In genomic region chr17:27455569-27455913, GRCh38 we compare ENCODE assay signal across 9 cellular contexts. TPM values are rescaled to one million over a fixed set of nuclear protein-coding genes. Genes with fewer than 3 reads are reported as not detected.
DNase-seq lines count a peak whose midpoint lies in the region; ATAC-seq and FAIRE-seq lines count a peak whose summit lies in the region.
"Had no signal": no experiment of that assay in that cellular context is flagged by ENCODE, and none has a peak within 500 bp of the region (broad histone marks: within the 10 kb centered on the region; RNA-seq: fewer than 3 reads in every experiment).

No MANE protein-coding gene starts in this region.

- H3K27me3 ChIP-seq in iPS-20b (ENCODE audit: insufficient read depth, low read length) (peaks cover 29% of the 10 kb centered on the region), stomach smooth muscle (ENCODE audit: control insufficient read depth in 1 of 2, insufficient read depth in 2 of 2, low read length in 2 of 2) (no peaks in the 10 kb centered on the region), small intestine (ENCODE audit: control insufficient read depth in 2 of 2, insufficient read depth in 2 of 2, low read length in 2 of 2) (no peaks in the 10 kb centered on the region)

- H3K27ac ChIP-seq in iPS-20b (ENCODE audit: low read length) (no peak overlapping the region), stomach smooth muscle (ENCODE audit: low read length) (peak overlapping the region; percentile 67), small intestine (ENCODE audit: low read depth in 1 of 2, low read length in 1 of 2) (no peak overlapping the region)

- ATAC-seq in activated naive CD4-positive, alpha-beta T cell treated with anti-CD3 and anti-CD28 coated beads, Interleukin-2, amount 50 U/mL, for 72 hours: no peak
- no peak for ATAC-seq in GM21515 (IDR thresholded peaks at IDR 0.05; ENCODE audit: unreplicated experiment)
- ATAC-seq in HG02571 (IDR thresholded peaks at IDR 0.05; ENCODE audit: unreplicated experiment): no peak

- peak; percentile 21 for DNase-seq in NCI-H146 treated with DMSO at 0.1 percent for 48 hours (lab: John Stamatoyannopoulos, UW; ENCODE audit: unreplicated experiment)
- no peak for DNase-seq in NCI-H146 (lab: John Stamatoyannopoulos, UW)
- DNase-seq in activated naive CD4-positive, alpha-beta T cell treated with anti-CD3 and anti-CD28 coated beads, Interleukin-2, amount 50 U/mL, for 72 hours (ENCODE audit: low spot score in 2 of 2): no peak
- DNase-seq in small intestine: no peak

- FAIRE-seq in small intestine (lab: Jason Lieb, UNC): no peak
- FAIRE-seq: A204.1 had no signal

- peaks cover 29% of the 10 kb centered on the region for H3K4me1 ChIP-seq in iPS-20b (ENCODE audit: insufficient read depth, low read length)
- peaks cover 17% of the 10 kb centered on the region for H3K4me1 ChIP-seq in stomach smooth muscle (ENCODE audit: control insufficient read depth, insufficient read depth, low read length)
- H3K4me1 ChIP-seq in small intestine (ENCODE audit: control insufficient read depth in 2 of 2, insufficient read depth in 1 of 2, low read depth in 1 of 2, low read length in 1 of 2): no peaks in the 10 kb centered on the region

- H3K27ac Mint-ChIP-seq in activated naive CD4-positive, alpha-beta T cell treated with anti-CD3 and anti-CD28 coated beads, Interleukin-2, amount 50 U/mL, for 72 hours: peak overlapping the region; percentile 12 to 50

- no peaks in the 10 kb centered on the region for H3K9me3 ChIP-seq in iPS-20b (ENCODE audit: insufficient read depth, low read depth, low read length)
- no peaks in the 10 kb centered on the region for H3K9me3 ChIP-seq in stomach smooth muscle (ENCODE audit: control insufficient read depth in 2 of 2, low read length in 2 of 2)
- H3K9me3 ChIP-seq in small intestine (ENCODE audit: control insufficient read depth, low read depth): no peaks in the 10 kb centered on the region

- peak overlapping the region; percentile 58 for H3K9ac ChIP-seq in iPS-20b (ENCODE audit: low read depth, low read length)
- H3K9ac ChIP-seq in stomach smooth muscle (ENCODE audit: low read length in 2 of 2): peak overlapping the region; percentile 13 to 42

- 11 to 20% (median 18%) methylated on average over 10 of the region's 10 CpGs for WGBS in small intestine, 3 donors

- no peaks in the 10 kb centered on the region for H3K36me3 ChIP-seq in iPS-20b (ENCODE audit: insufficient read depth, low read depth, low read length)
- no peaks in the 10 kb centered on the region for H3K36me3 ChIP-seq in stomach smooth muscle (ENCODE audit: control insufficient read depth in 2 of 2, insufficient read depth in 2 of 2, low read length in 2 of 2)
- H3K36me3 ChIP-seq in small intestine (ENCODE audit: control insufficient read depth in 2 of 2, insufficient read depth in 2 of 2, low read length in 2 of 2): no peaks in the 10 kb centered on the region

- peaks cover 16 to 32% of the 10 kb centered on the region in 2 donors for H3K36me3 Mint-ChIP-seq in activated naive CD4-positive, alpha-beta T cell treated with anti-CD3 and anti-CD28 coated beads, Interleukin-2, amount 50 U/mL, for 72 hours

- H3K4me3 ChIP-seq in iPS-20b (ENCODE audit: low read length) (peak overlapping the region; percentile 79), stomach smooth muscle (ENCODE audit: low read length in 2 of 2) (peak overlapping the region; percentile 63 to 79), small intestine (ENCODE audit: low read depth in 1 of 2, low read length in 2 of 2) (no peak overlapping the region)

- no peaks in the 10 kb centered on the region for H3K9me3 Mint-ChIP-seq in activated naive CD4-positive, alpha-beta T cell treated with anti-CD3 and anti-CD28 coated beads, Interleukin-2, amount 50 U/mL, for 72 hours

RNA-seq across cellular contexts. Expression of gene KSR1, which starts 0.7 kb away (rescaled TPM):
- 100 to 1,000 TPM; 132 to 194 TPM for total RNA-seq in activated naive CD4-positive, alpha-beta T cell treated with anti-CD3 and anti-CD28 coated beads, Interleukin-2, amount 50 U/mL, for 72 hours
- 10 to 100 TPM in 2 of 3 donors, 1 to 10 TPM in 1; 8.6 to 13.0 (median 12.8) TPM for polyA plus RNA-seq in small intestine

Comparison
In these comparisons a context has a peak if more than half of its experiments do, and no peak if none do; other contexts are left out.
1. H3K4me3 ChIP-seq: peak in iPS-20b (single experiment) and stomach smooth muscle (2 of 2); none in small intestine (0 of 2).